Comparison of ENCODE assay signal across 2 cellular contexts in the genomic region with DNA sequence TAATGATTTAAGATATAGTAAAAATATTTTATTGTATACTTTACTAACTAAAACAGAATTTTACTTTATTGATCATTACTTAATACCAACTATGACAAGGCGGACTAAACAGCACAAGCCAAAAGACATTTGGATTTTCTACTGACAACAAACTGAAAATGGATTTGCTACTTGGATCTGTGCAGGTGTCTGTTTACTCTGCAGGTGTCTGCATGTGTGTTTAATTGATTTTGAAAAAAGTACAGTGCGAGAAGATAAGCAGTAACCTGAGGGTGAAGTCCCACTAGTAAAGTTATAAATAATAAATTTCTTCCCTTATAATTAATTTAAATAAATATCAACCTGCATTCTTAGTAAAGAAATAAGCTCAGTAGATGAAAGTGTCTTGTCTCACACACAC.
TF ChIP-seq lines count a peak whose summit lies in the region.

No MANE protein-coding gene starts in this region.

TF ChIP-seq in GM23338, 12 proteins besides CTCF, POLR2A, EP300 and RAD21 (continued from another document and continues in another):
- TF ChIP-seq ZNF114 (CRISPR knock-in tag; IDR thresholded peaks at IDR 0.05) (no peak), NANOG (IDR thresholded peaks at IDR 0.05; ENCODE audit: borderline replicate concordance) (no peak), ZNF331 (CRISPR knock-in tag; IDR thresholded peaks at IDR 0.05; ENCODE audit: low read depth) (no peak), JUNB (IDR thresholded peaks at IDR 0.05; ENCODE audit: unreplicated experiment) (no peak), STAT1 (IDR thresholded peaks at IDR 0.05; ENCODE audit: unreplicated experiment) (no peak), EZH2phosphoT487 (IDR thresholded peaks at IDR 0.05; ENCODE audit: unreplicated experiment) (no peak), EZH2 (IDR thresholded peaks at IDR 0.05; ENCODE audit: low read depth, unreplicated experiment) (no peak), POLR2AphosphoS5 (IDR thresholded peaks at IDR 0.05; ENCODE audit: low read depth) (no peak)
- TF ChIP-seq, protein P1, sequence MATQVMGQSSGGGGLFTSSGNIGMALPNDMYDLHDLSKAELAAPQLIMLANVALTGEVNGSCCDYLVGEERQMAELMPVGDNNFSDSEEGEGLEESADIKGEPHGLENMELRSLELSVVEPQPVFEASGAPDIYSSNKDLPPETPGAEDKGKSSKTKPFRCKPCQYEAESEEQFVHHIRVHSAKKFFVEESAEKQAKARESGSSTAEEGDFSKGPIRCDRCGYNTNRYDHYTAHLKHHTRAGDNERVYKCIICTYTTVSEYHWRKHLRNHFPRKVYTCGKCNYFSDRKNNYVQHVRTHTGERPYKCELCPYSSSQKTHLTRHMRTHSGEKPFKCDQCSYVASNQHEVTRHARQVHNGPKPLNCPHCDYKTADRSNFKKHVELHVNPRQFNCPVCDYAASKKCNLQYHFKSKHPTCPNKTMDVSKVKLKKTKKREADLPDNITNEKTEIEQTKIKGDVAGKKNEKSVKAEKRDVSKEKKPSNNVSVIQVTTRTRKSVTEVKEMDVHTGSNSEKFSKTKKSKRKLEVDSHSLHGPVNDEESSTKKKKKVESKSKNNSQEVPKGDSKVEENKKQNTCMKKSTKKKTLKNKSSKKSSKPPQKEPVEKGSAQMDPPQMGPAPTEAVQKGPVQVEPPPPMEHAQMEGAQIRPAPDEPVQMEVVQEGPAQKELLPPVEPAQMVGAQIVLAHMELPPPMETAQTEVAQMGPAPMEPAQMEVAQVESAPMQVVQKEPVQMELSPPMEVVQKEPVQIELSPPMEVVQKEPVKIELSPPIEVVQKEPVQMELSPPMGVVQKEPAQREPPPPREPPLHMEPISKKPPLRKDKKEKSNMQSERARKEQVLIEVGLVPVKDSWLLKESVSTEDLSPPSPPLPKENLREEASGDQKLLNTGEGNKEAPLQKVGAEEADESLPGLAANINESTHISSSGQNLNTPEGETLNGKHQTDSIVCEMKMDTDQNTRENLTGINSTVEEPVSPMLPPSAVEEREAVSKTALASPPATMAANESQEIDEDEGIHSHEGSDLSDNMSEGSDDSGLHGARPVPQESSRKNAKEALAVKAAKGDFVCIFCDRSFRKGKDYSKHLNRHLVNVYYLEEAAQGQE (IDR thresholded peaks at IDR 0.05; ENCODE audit: unreplicated experiment), result no peak
- TF ChIP-seq, protein P2, sequence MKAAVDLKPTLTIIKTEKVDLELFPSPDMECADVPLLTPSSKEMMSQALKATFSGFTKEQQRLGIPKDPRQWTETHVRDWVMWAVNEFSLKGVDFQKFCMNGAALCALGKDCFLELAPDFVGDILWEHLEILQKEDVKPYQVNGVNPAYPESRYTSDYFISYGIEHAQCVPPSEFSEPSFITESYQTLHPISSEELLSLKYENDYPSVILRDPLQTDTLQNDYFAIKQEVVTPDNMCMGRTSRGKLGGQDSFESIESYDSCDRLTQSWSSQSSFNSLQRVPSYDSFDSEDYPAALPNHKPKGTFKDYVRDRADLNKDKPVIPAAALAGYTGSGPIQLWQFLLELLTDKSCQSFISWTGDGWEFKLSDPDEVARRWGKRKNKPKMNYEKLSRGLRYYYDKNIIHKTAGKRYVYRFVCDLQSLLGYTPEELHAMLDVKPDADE (IDR thresholded peaks at IDR 0.05), result no peak

TF ChIP-seq in H1, 55 proteins besides CTCF, POLR2A, EP300 and RAD21 (continued from another document):
- no peak for TF ChIP-seq HDAC6 (IDR thresholded peaks at IDR 0.05; ENCODE audit: low read depth, low read length)
- TF ChIP-seq, protein P3, sequence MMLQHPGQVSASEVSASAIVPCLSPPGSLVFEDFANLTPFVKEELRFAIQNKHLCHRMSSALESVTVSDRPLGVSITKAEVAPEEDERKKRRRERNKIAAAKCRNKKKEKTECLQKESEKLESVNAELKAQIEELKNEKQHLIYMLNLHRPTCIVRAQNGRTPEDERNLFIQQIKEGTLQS (IDR thresholded peaks at IDR 0.05; ENCODE audit: insufficient read depth, low read depth, low read length), result no peak
- TF ChIP-seq BRCA1 (IDR thresholded peaks at IDR 0.05; ENCODE audit: low read depth, low read length), result no peak
- TF ChIP-seq EGR1 (IDR thresholded peaks at IDR 0.05; ENCODE audit: borderline replicate concordance, low read depth, low read length), result no peak
- no peak for TF ChIP-seq MAFK (IDR thresholded peaks at IDR 0.05; ENCODE audit: low read depth, low read length)
- TF ChIP-seq RFX5 (IDR thresholded peaks at IDR 0.05; ENCODE audit: borderline replicate concordance, low read depth, low read length), result no peak
- no peak for TF ChIP-seq CHD1 (IDR thresholded peaks at IDR 0.05; ENCODE audit: low read depth, low read length)
- TF ChIP-seq POU5F1 (IDR thresholded peaks at IDR 0.05; ENCODE audit: low read depth, low read length), result no peak
- TF ChIP-seq RNF2 (IDR thresholded peaks at IDR 0.05; ENCODE audit: borderline replicate concordance, low read depth, low read length, missing control alignments, poor library complexity, severe bottlenecking), result no peak
- no peak for TF ChIP-seq FOSL1 (IDR thresholded peaks at IDR 0.05; ENCODE audit: insufficient read depth, low read depth, low read length)
- no peak for TF ChIP-seq KDM1A (IDR thresholded peaks at IDR 0.05; ENCODE audit: borderline replicate concordance, low read length)
- TF ChIP-seq CBX5 (IDR thresholded peaks at IDR 0.05; ENCODE audit: low read depth, low read length), result no peak
- no peak for TF ChIP-seq GABPA (IDR thresholded peaks at IDR 0.05; ENCODE audit: borderline replicate concordance, insufficient read depth, low read length)
- TF ChIP-seq TBP (IDR thresholded peaks at IDR 0.05; ENCODE audit: low read depth, low read length), result no peak
- TF ChIP-seq, protein P4, sequence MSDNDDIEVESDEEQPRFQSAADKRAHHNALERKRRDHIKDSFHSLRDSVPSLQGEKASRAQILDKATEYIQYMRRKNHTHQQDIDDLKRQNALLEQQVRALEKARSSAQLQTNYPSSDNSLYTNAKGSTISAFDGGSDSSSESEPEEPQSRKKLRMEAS (IDR thresholded peaks at IDR 0.05), result no peak
TF ChIP-seq in H1: peak in this region for 0.
